19 cellular contexts compared by ENCODE assay signal in the genomic region with DNA sequence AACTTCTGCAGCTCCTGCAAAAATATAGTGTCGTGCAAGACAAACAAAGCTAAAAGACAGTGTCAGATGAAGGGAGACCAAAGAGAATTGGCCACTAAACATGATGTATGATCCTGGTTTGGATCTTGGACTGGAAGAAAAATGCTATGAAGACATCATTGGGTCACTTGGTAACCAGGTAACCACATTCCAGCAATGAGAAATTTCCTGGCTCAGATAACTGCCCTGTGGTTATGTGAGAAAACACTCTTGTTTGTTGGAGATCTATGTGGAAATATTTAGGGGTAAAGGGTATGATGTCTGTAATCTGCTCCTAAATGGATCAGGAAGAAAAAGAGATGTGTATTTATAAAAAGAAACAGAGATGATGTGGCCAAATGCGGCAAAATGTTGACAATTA. TPM values are rescaled to one million over a fixed set of nuclear protein-coding genes. Genes with fewer than 3 reads are reported as not detected.
A peak's percentile ranks its signal among the peaks of the same experiment; 100 is the strongest.
DNase-seq lines count a peak whose midpoint lies in the region; ATAC-seq, FAIRE-seq and TF ChIP-seq lines count a peak whose summit lies in the region.
"Had no signal": no experiment of that assay in that cellular context is flagged by ENCODE, and none has a peak within 500 bp of the region (broad histone marks: within the 10 kb centered on the region; RNA-seq: fewer than 3 reads in every experiment).

No MANE protein-coding gene starts in this region.

- H2BK12ac ChIP-seq in H9 (ENCODE audit: insufficient read length, low read depth, low read length) = no peak overlapping the region

- H3K23me2 ChIP-seq in H9 (ENCODE audit: insufficient read length, low read depth, low read length, poor library complexity, severe bottlenecking) = no peaks in the 10 kb centered on the region

- H3K27me3 Mint-ChIP-seq in H9 (ENCODE audit: low read depth) = peaks cover 3% of the 10 kb centered on the region
- H3K27me3 Mint-ChIP-seq: activated naive CD4-positive, alpha-beta T cell treated with anti-CD3 and anti-CD28 coated beads, Interleukin-2, amount 50 U/mL, for 24 hours had no signal

- DNase-seq in AG10803 (ENCODE audit: low read depth) (peak; percentile 92), M059J (ENCODE audit: low read depth) (peak; percentile 87), choroid plexus epithelial cell (ENCODE audit: low read depth) (peak; percentile 87), left kidney (ENCODE audit: low read depth, low spot score) (peak; percentile 33), H9 (no peak), GM12891 (ENCODE audit: insufficient read length, low spot score) (no peak), GM20000 (ENCODE audit: low spot score) (no peak)
- DNase-seq: activated CD4-positive, alpha-beta T cell treated with anti-CD3 and anti-CD28 coated beads for 48 hours; left cardiac atrium; NCI-H1930; NCI-H510A treated with DMSO at 0.1 percent for 48 hours; pancreas; stomach had no signal

- no peak overlapping the region for H3K4me3 Mint-ChIP-seq in H9
- H3K4me3 Mint-ChIP-seq: activated naive CD4-positive, alpha-beta T cell treated with anti-CD3 and anti-CD28 coated beads, Interleukin-2, amount 50 U/mL, for 24 hours; central memory CD8-positive, alpha-beta T cell had no signal

- no peak overlapping the region for H3K23ac ChIP-seq in H9 (ENCODE audit: insufficient read length, low read depth, low read length)

- H2BK20ac ChIP-seq in H9 (ENCODE audit: low read depth, low read length, poor library complexity, severe bottlenecking) = no peak overlapping the region

- no peaks in the 10 kb centered on the region for H3K79me1 ChIP-seq in H9 (ENCODE audit: insufficient read depth, low read depth, low read length, poor library complexity, severe bottlenecking)

- H3K27ac Mint-ChIP-seq in H9 = no peak overlapping the region
- H3K27ac Mint-ChIP-seq: activated naive CD4-positive, alpha-beta T cell treated with anti-CD3 and anti-CD28 coated beads, Interleukin-2, amount 50 U/mL, for 24 hours had no signal

- no peak overlapping the region for H3K9ac ChIP-seq in H9 (ENCODE audit: extremely low read depth, insufficient read length, low read length)

- H4K91ac ChIP-seq in H9 (ENCODE audit: insufficient read length, low read depth, low read length) = no peak overlapping the region

- H4K20me1 ChIP-seq in H9 (ENCODE audit: control insufficient read depth, insufficient read depth, insufficient read length) = no peaks in the 10 kb centered on the region

- FAIRE-seq in GM12891 (lab: Jason Lieb, UNC) = no peak
- FAIRE-seq: endometrium, HTR-8/SVneo, pancreas had no signal

- peaks cover 0 to 16% (median 9%) of the 10 kb centered on the region in 3 experiments; a peak in 4 of 7 replicates for H3K36me3 Mint-ChIP-seq in H9 (ENCODE audit: insufficient read depth in 1 of 3, low read depth in 3 of 3)
- H3K36me3 Mint-ChIP-seq: activated naive CD4-positive, alpha-beta T cell treated with anti-CD3 and anti-CD28 coated beads, Interleukin-2, amount 50 U/mL, for 24 hours had no signal

- ATAC-seq in HG03108 (IDR thresholded peaks at IDR 0.05; ENCODE audit: unreplicated experiment) = no peak

- TF ChIP-seq POLR2A in GM12891 (IDR thresholded peaks at IDR 0.05; ENCODE audit: low read depth, low read length) = no peak

- no peak overlapping the region for H3K4me3 ChIP-seq in AG10803 (ENCODE audit: low read length)
- no peak overlapping the region for H3K4me3 ChIP-seq in choroid plexus epithelial cell (ENCODE audit: low read depth, low read length)
- H3K4me3 ChIP-seq: pancreas, stomach, vagina had no signal

- H4K5ac ChIP-seq in H9 (ENCODE audit: insufficient read length, low read depth, low read length) = no peak overlapping the region

- no peak overlapping the region for H2AFZ ChIP-seq in H9 (ENCODE audit: low read length)

- H2AK5ac ChIP-seq in H9 (ENCODE audit: insufficient read length, low read length) = no peak overlapping the region

- H2BK5ac ChIP-seq in H9 (ENCODE audit: insufficient read length, low read length) = no peak overlapping the region

- H2BK120ac ChIP-seq in H9 (ENCODE audit: low read depth, low read length, poor library complexity, severe bottlenecking) = no peak overlapping the region

- no peak overlapping the region for H3T11ph ChIP-seq in H9 (ENCODE audit: low read length)

- H3K4me2 ChIP-seq in H9 (ENCODE audit: insufficient read depth, insufficient read length, low read length) = no peak overlapping the region

- H3K4ac ChIP-seq in H9 (ENCODE audit: low read depth, low read length) = no peak overlapping the region

- H3K56ac ChIP-seq in H9 (ENCODE audit: insufficient read length, low read depth, low read length) = no peak overlapping the region

- TF ChIP-seq CTCF in AG10803 (conservative IDR thresholded peaks at IDR 0.05; ENCODE audit: low read length) (no peak), choroid plexus epithelial cell (conservative IDR thresholded peaks at IDR 0.05; ENCODE audit: low read depth, low read length) (no peak), H9 (conservative IDR thresholded peaks at IDR 0.05) (no peak), GM20000 (IDR thresholded peaks at IDR 0.05; ENCODE audit: extremely low read depth, missing control alignments) (no peak)

- H3K14ac ChIP-seq in H9 (ENCODE audit: insufficient read depth, low read length) = no peak overlapping the region

- no peak overlapping the region for H3K27ac ChIP-seq in H9 (ENCODE audit: insufficient read length, low read depth, low read length)
- H3K27ac ChIP-seq: pancreas, stomach, vagina had no signal

- peaks cover 5% of the 10 kb centered on the region; the same call in 1 of the 2 replicates for H3K4me1 ChIP-seq in H9 (ENCODE audit: insufficient read depth, low read length)
- H3K4me1 ChIP-seq: pancreas, stomach, vagina had no signal

- H4K8ac ChIP-seq in H9 (replicated peaks; ENCODE audit: insufficient read length, low read depth, low read length) = no peak overlapping the region

- no peak overlapping the region for H2BK15ac ChIP-seq in H9 (ENCODE audit: low read depth, low read length)

- WGBS in H9 (ENCODE audit: extremely low coverage, insufficient read length, low lambda C conversion rate) = no CpG with 5 or more reads among the region's 2 CpGs

- no peaks in the 10 kb centered on the region for H3K9me3 ChIP-seq in H9 (ENCODE audit: control insufficient read depth, low read depth, low read length)
- H3K9me3 ChIP-seq: pancreas, vagina had no signal

- peaks cover 6 to 11% of the 10 kb centered on the region in 2 experiments for H3K4me1 Mint-ChIP-seq in H9
- H3K4me1 Mint-ChIP-seq: activated naive CD4-positive, alpha-beta T cell treated with anti-CD3 and anti-CD28 coated beads, Interleukin-2, amount 50 U/mL, for 24 hours; central memory CD8-positive, alpha-beta T cell had no signal

- H3K18ac ChIP-seq in H9 (ENCODE audit: insufficient read length, low read depth, low read length) = no peak overlapping the region

- H3K79me2 ChIP-seq in H9 (ENCODE audit: insufficient read depth, low read length) = no peaks in the 10 kb centered on the region

- peaks cover 13 to 15% of the 10 kb centered on the region in 2 experiments; a peak in 4 of 5 replicates for H3K9me3 Mint-ChIP-seq in H9
- H3K9me3 Mint-ChIP-seq: activated naive CD4-positive, alpha-beta T cell treated with anti-CD3 and anti-CD28 coated beads, Interleukin-2, amount 50 U/mL, for 24 hours; central memory CD8-positive, alpha-beta T cell had no signal

- H3K27me3 ChIP-seq in H9 (ENCODE audit: insufficient read depth, low read length) = no peaks in the 10 kb centered on the region
- H3K27me3 ChIP-seq: pancreas, stomach, vagina had no signal

TF ChIP-seq in GM12891, 5 proteins besides CTCF, POLR2A, EP300 and RAD21:
- no peak for TF ChIP-seq PAX5 (IDR thresholded peaks at IDR 0.05; ENCODE audit: insufficient read depth, low read length, severe bottlenecking)
- no peak for TF ChIP-seq TAF1 (IDR thresholded peaks at IDR 0.05; ENCODE audit: low read depth, low read length)
- no peak for TF ChIP-seq POU2F2 (IDR thresholded peaks at IDR 0.05; ENCODE audit: low read depth, low read length)
- TF ChIP-seq SPI1 (IDR thresholded peaks at IDR 0.05; ENCODE audit: low read depth, low read length) = no peak
- TF ChIP-seq POLR2AphosphoS5 (IDR thresholded peaks at IDR 0.05; ENCODE audit: low read depth, low read length) = no peak
TF ChIP-seq in GM12891: peak in this region for 0.

RNA-seq across cellular contexts. Expression of a gene that starts 45.5 kb away (rescaled TPM):
- total RNA-seq in M059J (2014; rRNA removed; shearing (Covaris generic)) = 0.49 and 1.9 TPM in 2 replicates
- total RNA-seq in H9 (2021) = 6.9 and 7.1 TPM in 2 replicates
- 27.9 TPM for polyA plus RNA-seq in GM12891 (2012; ENCODE audit: low read depth, missing spikeins)

Comparison
In these comparisons a context has a peak if more than half of its experiments do, and no peak if none do; other contexts are left out.
1. DNase-seq: peak in AG10803 (single experiment), M059J (single experiment), choroid plexus epithelial cell (single experiment) and left kidney (single experiment); none in H9 (single experiment), GM12891 (single experiment) and GM20000 (single experiment).